In the genomic region with DNA sequence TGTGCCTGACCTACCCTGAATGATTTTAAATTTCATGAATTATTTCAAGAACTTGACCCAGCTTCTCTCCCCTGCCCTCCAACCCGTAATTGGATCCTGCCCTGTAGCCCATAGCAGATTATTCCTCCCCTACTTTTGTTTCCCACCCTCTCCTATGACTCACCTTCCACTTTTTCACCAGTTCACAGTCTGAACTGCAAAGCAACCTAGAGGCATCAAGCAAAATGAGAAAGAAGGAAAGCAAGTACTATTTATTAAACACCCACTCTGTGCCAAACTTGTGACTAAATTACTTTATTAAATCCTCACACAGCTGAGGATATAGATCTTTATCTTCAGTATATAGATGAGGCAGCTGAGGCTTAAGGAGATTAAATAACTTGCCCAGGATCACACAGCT, we compare ENCODE assay signal across 34 cellular contexts. TPM values are rescaled to one million over a fixed set of nuclear protein-coding genes. Genes with fewer than 3 reads are reported as not detected.
DNase-seq lines count a peak whose midpoint lies in the region; ATAC-seq, FAIRE-seq and TF ChIP-seq lines count a peak whose summit lies in the region.
"Had no signal": no experiment of that assay in that cellular context is flagged by ENCODE, and none has a peak within 500 bp of the region (broad histone marks: within the 10 kb centered on the region; RNA-seq: fewer than 3 reads in every experiment).

No MANE protein-coding gene starts in this region.

- H3K9me3 Mint-ChIP-seq in effector memory CD8-positive, alpha-beta T cell, result no peaks in the 10 kb centered on the region
- H3K9me3 Mint-ChIP-seq: HFFc6; mesothelial cell of epicardium; naive thymus-derived CD8-positive, alpha-beta T cell; T-helper 1 cell treated with Interleukin-12 subunit alpha and Interleukin-12 subunit beta and Interleukin-4 antibody, amounts not matched to agents 30 μg/mL and 1 μg/mL, for 36 hours had no signal

- no peak for TF ChIP-seq POLR2A in endothelial cell of umbilical vein (IDR thresholded peaks at IDR 0.05; ENCODE audit: low read depth, low read length)
- no peak for TF ChIP-seq POLR2A in H54 (IDR thresholded peaks at IDR 0.05; ENCODE audit: low read depth, low read length)

- peaks cover 24% of the 10 kb centered on the region for H3K36me3 Mint-ChIP-seq in effector memory CD8-positive, alpha-beta T cell (ENCODE audit: insufficient read depth)

- dilution Hi-C loops in endothelial cell of umbilical vein (cut with MboI; ENCODE audit: extremely low pct_ligation_motif_present, low sequenced_read_pairs), result no loop called here

- no peak overlapping the region for H3K4me3 ChIP-seq in A673 (ENCODE audit: low read depth, low read length, poor library complexity, severe bottlenecking)
- H3K4me3 ChIP-seq in HFF-Myc (replicated peaks; ENCODE audit: low read depth, low read length), result no peak overlapping the region
- H3K4me3 ChIP-seq in WERI-Rb-1 (ENCODE audit: low read depth, low read length), result no peak overlapping the region
- no peak overlapping the region for H3K4me3 ChIP-seq in endothelial cell of umbilical vein (replicated peaks in 1 of 3; ENCODE audit: insufficient read depth in 1 of 3, low read depth in 1 of 3, low read length in 3 of 3)
- H3K4me3 ChIP-seq: ovary, SJSA1, thoracic aorta, uterus had no signal

- no peak overlapping the region for H3K27ac Mint-ChIP-seq in effector memory CD8-positive, alpha-beta T cell
- H3K27ac Mint-ChIP-seq: HFFc6; mesothelial cell of epicardium; T-helper 1 cell treated with Interleukin-12 subunit alpha and Interleukin-12 subunit beta and Interleukin-4 antibody, amounts not matched to agents 30 μg/mL and 1 μg/mL, for 36 hours had no signal

- no peaks in the 10 kb centered on the region for H4K20me1 ChIP-seq in endothelial cell of umbilical vein (replicated peaks; ENCODE audit: control insufficient read depth, extremely low read depth, insufficient read depth, low read length)

- intact Hi-C loops in A673 (cut with micrococcal nuclease; ENCODE audit: unreplicated experiment) (no loop called here), endothelial cell of umbilical vein (cut with micrococcal nuclease) (no loop called here)

- H3K27me3 ChIP-seq in A673 (replicated peaks; ENCODE audit: insufficient read depth, low read depth, low read length, poor library complexity), result no peaks in the 10 kb centered on the region
- H3K27me3 ChIP-seq in WERI-Rb-1 (ENCODE audit: insufficient read depth, low read depth, severe bottlenecking), result no peaks in the 10 kb centered on the region
- H3K27me3 ChIP-seq in endothelial cell of umbilical vein (ENCODE audit: control insufficient read depth in 2 of 2, insufficient read depth in 2 of 2, low read length in 2 of 2), result no peaks in the 10 kb centered on the region
- H3K27me3 ChIP-seq: BE2C, ovary, SJSA1, uterus had no signal

- H3K36me3 ChIP-seq in A673 (ENCODE audit: insufficient read depth, low read length, poor library complexity, severe bottlenecking) (peaks cover 46% of the 10 kb centered on the region), WERI-Rb-1 (peaks cover 31% of the 10 kb centered on the region), endothelial cell of umbilical vein (ENCODE audit: control insufficient read depth in 2 of 2, extremely low read depth in 1 of 2, insufficient read depth in 2 of 2, low read length in 2 of 2) (peaks cover 14 to 46% of the 10 kb centered on the region in 2 experiments)
- H3K36me3 ChIP-seq: BE2C, ovary, uterus had no signal

- POLR2A ChIA-PET in A673 (lab: Charles Lee; ENCODE audit: low non-redundant PET) (interaction anchor here (0.6 to 0.8 kb wide), 2 partner anchors 20 to 316 kb away, joined by 3 to 4 read pairs; no protein-coding TSS in a partner anchor), endothelial cell of umbilical vein (lab: Charles Lee) (no interaction called here)

- H3K27ac ChIP-seq in A673 (ENCODE audit: low read depth, low read length, poor library complexity, severe bottlenecking) (no peak overlapping the region), WERI-Rb-1 (peak overlapping the region; percentile 3), endothelial cell of umbilical vein (ENCODE audit: insufficient read depth, low read depth, low read length) (peak overlapping the region; percentile 45)
- H3K27ac ChIP-seq: ovary, SJSA1, thoracic aorta, uterus had no signal

- peak; percentile 45 for DNase-seq in A673 (ENCODE audit: low spot score)
- DNase-seq in HFF-Myc (ENCODE audit: extremely low read depth, low read depth), result peak; percentile 19
- no peak for DNase-seq in WERI-Rb-1
- peak; percentile 73 for DNase-seq in endothelial cell of umbilical vein (ENCODE audit: low read depth, low spot score)
- no peak for DNase-seq in cerebellum (ENCODE audit: low spot score)
- DNase-seq in H54 (ENCODE audit: insufficient read length, low spot score), result no peak
- DNase-seq in effector memory CD8-positive, alpha-beta T cell, result no peak
- no peak for DNase-seq in NCI-H510A (lab: John Stamatoyannopoulos, UW)
- DNase-seq: activated CD4-positive, alpha-beta T cell treated with anti-CD3 and anti-CD28 coated beads for 4 hours; activated naive CD4-positive, alpha-beta T cell treated with anti-CD3 and anti-CD28 coated beads, Interleukin-2, amount 50 U/mL, for 16 hours; activated T-cell treated with anti-CD3 and anti-CD28 coated beads, Interleukin-2, amount 50 U/mL, for 48 hours; anterior cingulate cortex; BE2C; DND-41; effector CD4-positive, alpha-beta T cell; foreskin melanocyte; HFFc6; KBM-7; naive thymus-derived CD8-positive, alpha-beta T cell; NCI-H1436; NK-92 treated with Interleukin-12 subunit alpha and Interleukin-12 subunit beta, amount 100 ng/mL, for 24 hours; ovary; right cardiac atrium; stimulated activated CD4-positive, alpha-beta T cell treated with anti-CD3 and anti-CD28 coated beads, Interleukin-12 subunit alpha, Interleukin-12 subunit beta, amount 100 ng/mL, for 4 hours; stimulated activated CD4-positive, alpha-beta T cell treated with anti-CD3 and anti-CD28 coated beads, Interleukin-4, amount 100 ng/mL, for 4 hours; stimulated activated naive CD4-positive, alpha-beta T cell treated with Interleukin-2 at 50 U/mL for 16 hours; uterus had no signal

- no peaks in the 10 kb centered on the region for H3K9me3 ChIP-seq in A673 (ENCODE audit: low read depth, low read length, poor library complexity, severe bottlenecking)
- no peaks in the 10 kb centered on the region for H3K9me3 ChIP-seq in WERI-Rb-1 (ENCODE audit: severe bottlenecking)
- no peaks in the 10 kb centered on the region for H3K9me3 ChIP-seq in endothelial cell of umbilical vein (replicated peaks; ENCODE audit: control insufficient read depth, insufficient read depth, low read length)
- H3K9me3 ChIP-seq: BE2C, ovary, SJSA1, thoracic aorta, uterus had no signal

- no peak overlapping the region for H3K4me3 Mint-ChIP-seq in effector memory CD8-positive, alpha-beta T cell
- H3K4me3 Mint-ChIP-seq: HFFc6; mesothelial cell of epicardium; naive thymus-derived CD8-positive, alpha-beta T cell; T-helper 1 cell treated with Interleukin-12 subunit alpha and Interleukin-12 subunit beta and Interleukin-4 antibody, amounts not matched to agents 30 μg/mL and 1 μg/mL, for 36 hours had no signal

- TF ChIP-seq CTCF in A673 (conservative IDR thresholded peaks at IDR 0.05; ENCODE audit: low read depth, low read length) (no peak), HFF-Myc (IDR thresholded peaks at IDR 0.05; ENCODE audit: low read depth, low read length, missing control alignments) (no peak), WERI-Rb-1 (IDR thresholded peaks at IDR 0.05; ENCODE audit: low read depth, low read length) (no peak), endothelial cell of umbilical vein (IDR thresholded peaks at IDR 0.05; ENCODE audit: extremely low read depth in 1 of 2, insufficient read depth in 1 of 2, low read depth in 1 of 2, low read length in 2 of 2) (no peak)

- H3K4me2 ChIP-seq in endothelial cell of umbilical vein (ENCODE audit: insufficient read depth, low read length), result no peak overlapping the region

- CTCF ChIA-PET in A673 (lab: Charles Lee), result interaction anchor here (0.7 kb wide), 1 partner anchor 41 kb away, joined by 6 read pairs; no protein-coding TSS in a partner anchor
- CTCF ChIA-PET in endothelial cell of umbilical vein (lab: Charles Lee), result interaction anchor here (1.1 kb wide), 1 partner anchor 33 kb away, joined by 3 read pairs; no protein-coding TSS in a partner anchor

- no peaks in the 10 kb centered on the region for H3K27me3 Mint-ChIP-seq in effector memory CD8-positive, alpha-beta T cell
- H3K27me3 Mint-ChIP-seq: naive thymus-derived CD8-positive, alpha-beta T cell had no signal

- no peaks in the 10 kb centered on the region for H3K79me2 ChIP-seq in endothelial cell of umbilical vein (ENCODE audit: control insufficient read depth, insufficient read depth, low read length)

- H3K4me1 ChIP-seq in A673 (ENCODE audit: insufficient read depth, low read length, poor library complexity, severe bottlenecking) (peaks cover 8% of the 10 kb centered on the region), endothelial cell of umbilical vein (ENCODE audit: control insufficient read depth, extremely low read depth, insufficient read depth, low read length) (peaks cover 22% of the 10 kb centered on the region)
- H3K4me1 ChIP-seq: SJSA1 had no signal

- H3K9ac ChIP-seq in endothelial cell of umbilical vein (replicated peaks; ENCODE audit: extremely low read depth, insufficient read depth, low read length), result no peak overlapping the region

- no peak for ATAC-seq in effector memory CD8-positive, alpha-beta T cell (replicated peaks)
- ATAC-seq: esophagus mucosa; left lobe of liver; naive thymus-derived CD8-positive, alpha-beta T cell; Panc1; right cardiac atrium had no signal

- FAIRE-seq in endothelial cell of umbilical vein (lab: Jason Lieb, UNC) (peak; percentile 90), H54 (lab: Jason Lieb, UNC) (no peak)

- H3K4me1 Mint-ChIP-seq in effector memory CD8-positive, alpha-beta T cell (ENCODE audit: low read depth in 2 of 2), result no peaks in the 10 kb centered on the region
- H3K4me1 Mint-ChIP-seq: naive thymus-derived CD8-positive, alpha-beta T cell had no signal

- no peak overlapping the region for H2AFZ ChIP-seq in endothelial cell of umbilical vein (ENCODE audit: low read depth, low read length)

- H3K9me1 ChIP-seq in endothelial cell of umbilical vein (replicated peaks; ENCODE audit: control insufficient read depth, extremely low read depth, insufficient read depth, low read length), result no peaks in the 10 kb centered on the region

- BruUV-seq in A673 (replicated peaks; lab: Mats Ljungman, UMichigan), result no TSS peak
- no TSS peak for BruUV-seq in endothelial cell of umbilical vein (replicated peaks; lab: Mats Ljungman, UMichigan)

RNA-seq across cellular contexts. Expression of gene IKBKE, which starts 20.7 kb away (rescaled TPM):
- total RNA-seq in A673 (2021) (2.3 and 2.9 TPM in 2 replicates), endothelial cell of umbilical vein (16.2 and 20.7 TPM in 2 replicates), cerebellum (2.5 TPM)
- 17.8 and 17.9 TPM in 2 replicates for polyA plus RNA-seq in endothelial cell of umbilical vein
- polyA plus RNA-seq in endothelial cell of umbilical vein (2011; cell fraction: cytosol; rRNA removed), result 16.1 and 18.1 TPM in 2 replicates
- 45.7 and 46.0 TPM in 2 replicates for polyA plus RNA-seq in endothelial cell of umbilical vein (2011; cell fraction: nucleus; rRNA removed)
- 18.6 and 18.9 TPM in 2 replicates for polyA plus RNA-seq in endothelial cell of umbilical vein (2012)
- polyA minus RNA-seq in endothelial cell of umbilical vein, result 26.2 and 29.4 TPM in 2 replicates
- 6.2 TPM for polyA minus RNA-seq in endothelial cell of umbilical vein (2011; cell fraction: cytosol; rRNA and poly(A)+ RNA removed)
- 25.1 and 26.3 TPM in 2 replicates for polyA minus RNA-seq in endothelial cell of umbilical vein (2011; cell fraction: nucleus; rRNA and poly(A)+ RNA removed)

RNA-seq across cellular contexts. Expression of gene RASSF5, which starts 57.8 kb away (rescaled TPM):
- 0.75 and 1.3 TPM in 2 replicates for total RNA-seq in A673 (2021)
- total RNA-seq in endothelial cell of umbilical vein, result 0.44 and 0.60 TPM in 2 replicates
- polyA plus RNA-seq in endothelial cell of umbilical vein, result 0.19 and 0.23 TPM in 2 replicates
- 0.30 and 0.36 TPM in 2 replicates for polyA plus RNA-seq in endothelial cell of umbilical vein (2011; cell fraction: cytosol; rRNA removed)
- polyA plus RNA-seq in endothelial cell of umbilical vein (2011; cell fraction: nucleus; rRNA removed), result 0.59 and 0.88 TPM in 2 replicates
- polyA plus RNA-seq in endothelial cell of umbilical vein (2012), result 0.29 and 0.44 TPM in 2 replicates
- 1.3 and 3.1 TPM in 2 replicates for polyA minus RNA-seq in endothelial cell of umbilical vein
- polyA minus RNA-seq in endothelial cell of umbilical vein (2011; cell fraction: cytosol; rRNA and poly(A)+ RNA removed), result 8.6 TPM
- polyA minus RNA-seq in endothelial cell of umbilical vein (2011; cell fraction: nucleus; rRNA and poly(A)+ RNA removed), result 0.29 and 0.53 TPM in 2 replicates
- 2.7 TPM for total RNA-seq in cerebellum

Comparison
In these comparisons a context has a peak if more than half of its experiments do, and no peak if none do; other contexts are left out.
1. DNase-seq: peak in A673 (single experiment), HFF-Myc (single experiment) and endothelial cell of umbilical vein (single experiment); none in WERI-Rb-1 (single experiment), cerebellum (single experiment), H54 (single experiment), effector memory CD8-positive, alpha-beta T cell (0 of 3) and NCI-H510A (single experiment).